In the genomic region with DNA sequence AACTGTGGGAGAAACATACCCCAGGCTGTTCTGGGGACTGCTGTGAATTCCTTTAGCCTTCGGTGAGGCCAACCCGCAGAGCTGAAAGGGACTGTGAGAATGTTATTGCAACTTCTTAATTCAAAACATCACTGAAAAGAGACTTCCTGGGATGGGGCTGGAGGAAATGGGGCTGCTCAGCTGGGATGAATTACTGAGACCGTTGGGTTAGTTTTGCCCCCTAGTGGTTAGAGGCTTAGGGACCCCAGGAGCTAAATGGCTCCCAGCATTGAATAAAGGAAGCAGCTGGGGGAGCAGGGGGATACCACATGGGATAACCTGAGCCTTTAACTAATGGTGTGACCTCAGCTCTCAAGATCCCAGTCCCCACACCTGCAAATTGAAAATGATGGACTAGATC, we compare ENCODE assay signal across 1 cellular context.
A peak's percentile ranks its signal among the peaks of the same experiment; 100 is the strongest.
TF ChIP-seq lines count a peak whose summit lies in the region.

No MANE protein-coding gene starts in this region.

TF ChIP-seq in HepG2, 621 proteins besides CTCF, POLR2A, EP300 and RAD21 (continued from another document):
- TF ChIP-seq, protein P1, sequence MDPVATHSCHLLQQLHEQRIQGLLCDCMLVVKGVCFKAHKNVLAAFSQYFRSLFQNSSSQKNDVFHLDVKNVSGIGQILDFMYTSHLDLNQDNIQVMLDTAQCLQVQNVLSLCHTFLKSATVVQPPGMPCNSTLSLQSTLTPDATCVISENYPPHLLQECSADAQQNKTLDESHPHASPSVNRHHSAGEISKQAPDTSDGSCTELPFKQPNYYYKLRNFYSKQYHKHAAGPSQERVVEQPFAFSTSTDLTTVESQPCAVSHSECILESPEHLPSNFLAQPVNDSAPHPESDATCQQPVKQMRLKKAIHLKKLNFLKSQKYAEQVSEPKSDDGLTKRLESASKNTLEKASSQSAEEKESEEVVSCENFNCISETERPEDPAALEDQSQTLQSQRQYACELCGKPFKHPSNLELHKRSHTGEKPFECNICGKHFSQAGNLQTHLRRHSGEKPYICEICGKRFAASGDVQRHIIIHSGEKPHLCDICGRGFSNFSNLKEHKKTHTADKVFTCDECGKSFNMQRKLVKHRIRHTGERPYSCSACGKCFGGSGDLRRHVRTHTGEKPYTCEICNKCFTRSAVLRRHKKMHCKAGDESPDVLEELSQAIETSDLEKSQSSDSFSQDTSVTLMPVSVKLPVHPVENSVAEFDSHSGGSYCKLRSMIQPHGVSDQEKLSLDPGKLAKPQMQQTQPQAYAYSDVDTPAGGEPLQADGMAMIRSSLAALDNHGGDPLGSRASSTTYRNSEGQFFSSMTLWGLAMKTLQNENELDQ (CRISPR knock-in tag; IDR thresholded peaks at IDR 0.05; ENCODE audit: borderline replicate concordance) = no peak
- TF ChIP-seq ZFP62 (CRISPR knock-in tag; IDR thresholded peaks at IDR 0.05) = no peak
- no peak for TF ChIP-seq ZNF547 (CRISPR knock-in tag; IDR thresholded peaks at IDR 0.05)
- TF ChIP-seq XRCC5 (optimal IDR thresholded peaks at IDR 0.05; ENCODE audit: low read length) = peak; percentile 44
- no peak for TF ChIP-seq HOXD1 (CRISPR knock-in tag; IDR thresholded peaks at IDR 0.05)
- no peak for TF ChIP-seq NR2F2 (IDR thresholded peaks at IDR 0.05; ENCODE audit: borderline replicate concordance, low read depth)
- no peak for TF ChIP-seq TRIM24 (CRISPR knock-in tag; IDR thresholded peaks at IDR 0.05)
- TF ChIP-seq ZNF660 (CRISPR knock-in tag; IDR thresholded peaks at IDR 0.05; ENCODE audit: borderline replicate concordance, low read depth) = no peak
- TF ChIP-seq NFRKB (IDR thresholded peaks at IDR 0.05) = no peak
- TF ChIP-seq, protein P2, sequence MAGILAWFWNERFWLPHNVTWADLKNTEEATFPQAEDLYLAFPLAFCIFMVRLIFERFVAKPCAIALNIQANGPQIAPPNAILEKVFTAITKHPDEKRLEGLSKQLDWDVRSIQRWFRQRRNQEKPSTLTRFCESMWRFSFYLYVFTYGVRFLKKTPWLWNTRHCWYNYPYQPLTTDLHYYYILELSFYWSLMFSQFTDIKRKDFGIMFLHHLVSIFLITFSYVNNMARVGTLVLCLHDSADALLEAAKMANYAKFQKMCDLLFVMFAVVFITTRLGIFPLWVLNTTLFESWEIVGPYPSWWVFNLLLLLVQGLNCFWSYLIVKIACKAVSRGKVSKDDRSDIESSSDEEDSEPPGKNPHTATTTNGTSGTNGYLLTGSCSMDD (CRISPR knock-in tag; IDR thresholded peaks at IDR 0.05) = no peak
- TF ChIP-seq NR2F6 (IDR thresholded peaks at IDR 0.05) = no peak
- TF ChIP-seq NR2F6 (CRISPR knock-in tag; IDR thresholded peaks at IDR 0.05) = no peak
- no peak for TF ChIP-seq ZNF788 (CRISPR knock-in tag; IDR thresholded peaks at IDR 0.05; ENCODE audit: borderline replicate concordance)
- TF ChIP-seq EZH2 (conservative IDR thresholded peaks at IDR 0.05; ENCODE audit: low read depth, low read length) = no peak
- no peak for TF ChIP-seq ZNF136 (CRISPR knock-in tag; IDR thresholded peaks at IDR 0.05; ENCODE audit: low read depth)
- TF ChIP-seq ZFX (CRISPR knock-in tag; IDR thresholded peaks at IDR 0.05; ENCODE audit: low read depth) = no peak
- no peak for TF ChIP-seq ZNF564 (CRISPR knock-in tag; IDR thresholded peaks at IDR 0.05)
- no peak for TF ChIP-seq SALL1 (CRISPR knock-in tag; IDR thresholded peaks at IDR 0.05)
TF ChIP-seq in HepG2: peak in this region for 4.
